ENCODE assay signal across 14 cellular contexts in the genomic region with DNA sequence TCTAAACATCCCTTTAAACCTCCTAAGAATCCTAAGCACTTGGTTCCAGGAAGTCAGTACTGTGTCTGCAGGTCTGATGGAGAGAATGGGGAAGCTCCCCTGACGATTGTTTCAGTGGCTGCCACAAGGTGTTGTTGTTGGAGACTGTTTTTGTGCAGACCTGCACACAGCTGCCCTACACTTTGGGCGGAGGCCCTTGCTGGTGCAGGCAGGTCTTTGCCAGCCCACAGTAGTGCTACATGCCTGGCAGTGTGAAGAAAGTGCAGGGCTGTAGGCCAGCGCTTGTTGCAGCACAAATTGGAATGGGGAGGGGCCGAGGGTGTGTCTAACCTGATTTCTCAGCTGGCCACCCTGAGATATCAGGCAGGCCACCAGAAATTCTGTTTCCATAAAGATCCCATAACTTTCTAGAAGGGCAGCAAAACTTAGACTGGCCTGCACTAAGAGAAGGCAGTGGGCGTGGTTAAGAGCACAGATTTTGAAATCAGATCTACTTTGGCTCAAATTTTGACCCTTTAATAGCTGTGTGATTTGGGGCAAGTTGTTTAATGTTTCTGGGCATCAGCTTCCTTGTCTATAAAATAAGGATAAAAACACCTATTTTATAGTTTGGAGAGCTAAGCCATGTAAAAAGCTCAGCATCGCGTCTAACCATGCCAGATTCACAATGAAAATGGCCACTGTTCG.
DNase-seq lines count a peak whose midpoint lies in the region; ATAC-seq and TF ChIP-seq lines count a peak whose summit lies in the region.
"Had no signal": no experiment of that assay in that cellular context is flagged by ENCODE, and none has a peak within 500 bp of the region (broad histone marks: within the 10 kb centered on the region; RNA-seq: fewer than 3 reads in every experiment).

No MANE protein-coding gene starts in this region.

- no peak overlapping the region for H3K4ac ChIP-seq in neuronal stem cell (ENCODE audit: low read length)

- no peak overlapping the region for H3K9ac ChIP-seq in mammary epithelial cell (ENCODE audit: insufficient read depth, low read length)
- H3K9ac ChIP-seq in neuronal stem cell (ENCODE audit: low read depth, low read length, poor library complexity), result no peak overlapping the region

- peak overlapping the region; percentile 49 for H3K18ac ChIP-seq in neuronal stem cell (ENCODE audit: low read length)

- no peak overlapping the region for H3K4me3 ChIP-seq in mammary epithelial cell (replicated peaks in 1 of 3; ENCODE audit: insufficient read depth in 1 of 3, low read depth in 2 of 3, low read length in 3 of 3)
- no peak overlapping the region for H3K4me3 ChIP-seq in neuronal stem cell (ENCODE audit: low read length in 2 of 2)
- no peak overlapping the region for H3K4me3 ChIP-seq in H7 (ENCODE audit: insufficient read depth, low read depth, low read length)
- H3K4me3 ChIP-seq: SK-N-MC had no signal

- no peaks in the 10 kb centered on the region for H3K9me3 ChIP-seq in mammary epithelial cell (replicated peaks; ENCODE audit: insufficient read depth, low read length)
- peaks cover 0 to 2% of the 10 kb centered on the region in 2 donors for H3K9me3 ChIP-seq in neuronal stem cell (replicated peaks in 1 of 2; ENCODE audit: control insufficient read depth in 2 of 2, insufficient read depth in 1 of 2, low read depth in 1 of 2, low read length in 2 of 2)

- H3K79me1 ChIP-seq in neuronal stem cell (ENCODE audit: low read depth, low read length), result no peaks in the 10 kb centered on the region

- no peak for TF ChIP-seq CTCF in mammary epithelial cell (conservative IDR thresholded peaks at IDR 0.05 in 1 of 2, IDR thresholded peaks at IDR 0.05 in 1 of 2; ENCODE audit: extremely low read depth in 1 of 2, insufficient read depth in 1 of 2, low read depth in 1 of 2, low read length in 2 of 2)

- no peaks in the 10 kb centered on the region for H3K4me1 ChIP-seq in mammary epithelial cell (ENCODE audit: insufficient read depth, low read length)
- H3K4me1 ChIP-seq in neuronal stem cell (ENCODE audit: control insufficient read depth in 2 of 2, insufficient read depth in 1 of 2, low read depth in 1 of 2, low read length in 2 of 2), result peaks cover 0 to 11% of the 10 kb centered on the region in 2 donors

- CTCF ChIA-PET in mammary epithelial cell (lab: Charles Lee; ENCODE audit: low non-redundant PET), result no interaction called here

- in situ Hi-C loops in mammary epithelial cell (cut with MboI; ENCODE audit: low sequenced_read_pairs in 2 of 2), result loop anchor here (25.0 kb wide), 2 partner anchors 257 to 657 kb away; no protein-coding TSS in a partner anchor

- no peak overlapping the region for H4K91ac ChIP-seq in neuronal stem cell (ENCODE audit: low read depth, low read length, poor library complexity)

- H3K4me2 ChIP-seq in mammary epithelial cell (ENCODE audit: insufficient read depth, low read depth, low read length) (no peak overlapping the region), neuronal stem cell (ENCODE audit: insufficient read depth, low read length, poor library complexity, severe bottlenecking) (no peak overlapping the region)

- H3K14ac ChIP-seq in neuronal stem cell (ENCODE audit: low read length), result no peak overlapping the region

- peak overlapping the region; percentile 1 for H2AFZ ChIP-seq in mammary epithelial cell (ENCODE audit: low read depth, low read length)
- no peak overlapping the region for H2AFZ ChIP-seq in neuronal stem cell (ENCODE audit: low read length)

- no peak overlapping the region for H4K8ac ChIP-seq in neuronal stem cell (ENCODE audit: low read depth, low read length)

- H2BK15ac ChIP-seq in neuronal stem cell (ENCODE audit: low read length), result no peak overlapping the region

- H3K27ac ChIP-seq in mammary epithelial cell (ENCODE audit: insufficient read depth, low read depth, low read length), result no peak overlapping the region
- no peak overlapping the region for H3K27ac ChIP-seq in neuronal stem cell (replicated peaks; ENCODE audit: low read length)
- H3K27ac ChIP-seq: SK-N-MC had no signal

- no peak overlapping the region for H2AK5ac ChIP-seq in neuronal stem cell (ENCODE audit: low read depth, low read length)

- H4K20me1 ChIP-seq in mammary epithelial cell (ENCODE audit: insufficient read depth, low read length), result no peaks in the 10 kb centered on the region

- intact Hi-C loops in mammary epithelial cell (cut with micrococcal nuclease), result no loop called here

- H3K36me3 ChIP-seq in mammary epithelial cell (ENCODE audit: insufficient read depth, low read length), result no peaks in the 10 kb centered on the region
- H3K36me3 ChIP-seq in neuronal stem cell (replicated peaks in 1 of 2; ENCODE audit: control insufficient read depth in 2 of 2, insufficient read depth in 2 of 2, low read length in 2 of 2), result no peaks in the 10 kb centered on the region
- no peaks in the 10 kb centered on the region for H3K36me3 ChIP-seq in H7 (replicated peaks; ENCODE audit: control insufficient read depth, insufficient read depth, low read length)

- no TSS peak for BruUV-seq in mammary epithelial cell (replicated peaks; lab: Mats Ljungman, UMichigan)

- DNase-seq in GM03348 (ENCODE audit: low spot score) (peak; percentile 24), mammary epithelial cell (no peak), neuronal stem cell (ENCODE audit: low spot score) (no peak), OCI-M2 (lab: John Stamatoyannopoulos, UW; ENCODE audit: unreplicated experiment) (no peak), H7 (no peak), T-helper 2 cell (no peak)
- DNase-seq: activated T-cell treated with anti-CD3 and anti-CD28 coated beads, Interleukin-2, amount 50 U/mL, for 4 hours; DMS53; NCI-H1436; NCI-H69; posterior cingulate gyrus had no signal

- ATAC-seq in HG02610 (IDR thresholded peaks at IDR 0.05; ENCODE audit: unreplicated experiment) (peak; percentile 32), HG03108 (IDR thresholded peaks at IDR 0.05; ENCODE audit: unreplicated experiment) (no peak)
- ATAC-seq: activated T-cell treated with anti-CD3 and anti-CD28 coated beads, Interleukin-2, amount 50 U/mL, for 4 hours had no signal

- H3K79me2 ChIP-seq in mammary epithelial cell (ENCODE audit: insufficient read depth, low read length), result no peaks in the 10 kb centered on the region

- dilution Hi-C loops in mammary epithelial cell (cut with HindIII; ENCODE audit: low sequenced_read_pairs), result no loop called here

- WGBS in mammary epithelial cell (ENCODE audit: low coverage, missing lambda C conversion rate), result 71% methylated on average over 6 of the region's 8 CpGs
- no CpG with 5 or more reads among the region's 8 CpGs for WGBS in neuronal stem cell (ENCODE audit: extremely low coverage in 2 of 2, insufficient read length in 2 of 2, insufficient replicate concordance in 1 of 2), 2 donors

- H2BK5ac ChIP-seq in neuronal stem cell (ENCODE audit: low read length), result no peak overlapping the region

- no peaks in the 10 kb centered on the region for H3K27me3 ChIP-seq in mammary epithelial cell (ENCODE audit: insufficient read depth, low read length)
- H3K27me3 ChIP-seq in neuronal stem cell (ENCODE audit: control insufficient read depth in 3 of 3, insufficient read depth in 3 of 3, low read depth in 1 of 3, low read length in 3 of 3), result peaks cover 0 to 28% (median 0%) of the 10 kb centered on the region in 3 experiments
- no peaks in the 10 kb centered on the region for H3K27me3 ChIP-seq in H7 (ENCODE audit: control insufficient read depth, insufficient read depth, low read length)

- H2BK12ac ChIP-seq in neuronal stem cell (ENCODE audit: low read length), result no peak overlapping the region

- no peak overlapping the region for H2BK120ac ChIP-seq in neuronal stem cell (ENCODE audit: low read depth, low read length)

- no peak overlapping the region for H3K23ac ChIP-seq in neuronal stem cell (ENCODE audit: low read depth, low read length, poor library complexity)
